17 cellular contexts compared by ENCODE assay signal in genomic region chr12:56164345-56164729, GRCh38. TPM values are rescaled to one million over a fixed set of nuclear protein-coding genes. Genes with fewer than 3 reads are reported as not detected.
A peak's percentile ranks its signal among the peaks of the same experiment; 100 is the strongest.
DNase-seq lines count a peak whose midpoint lies in the region; ATAC-seq and TF ChIP-seq lines count a peak whose summit lies in the region.
"Had no signal": no experiment of that assay in that cellular context is flagged by ENCODE, and none has a peak within 500 bp of the region (broad histone marks: within the 10 kb centered on the region; RNA-seq: fewer than 3 reads in every experiment).

No MANE protein-coding gene starts in this region.

- no peak for TF ChIP-seq POLR2A in upper lobe of left lung (IDR thresholded peaks at IDR 0.05)

- peak overlapping the region; percentile 38 for H3K27ac Mint-ChIP-seq in activated naive CD8-positive, alpha-beta T cell treated with anti-CD3 and anti-CD28 coated beads for 36 hours
- H3K27ac Mint-ChIP-seq in activated naive CD8-positive, alpha-beta T cell treated with anti-CD3 and anti-CD28 coated beads, Interleukin-2, amount 50 U/mL, for 24 hours: no peak overlapping the region
- peak overlapping the region; percentile 69 for H3K27ac Mint-ChIP-seq in activated CD8-positive, alpha-beta T cell treated with anti-CD3 and anti-CD28 coated beads, Interleukin-2, amount 10 ng/mL, durations not matched to agents 7 days and 5 days

- DNase-seq in activated naive CD8-positive, alpha-beta T cell treated with anti-CD3 and anti-CD28 coated beads for 36 hours: no peak
- DNase-seq in activated naive CD8-positive, alpha-beta T cell treated with anti-CD3 and anti-CD28 coated beads, Interleukin-2, amount 50 U/mL, for 24 hours: no peak
- DNase-seq in activated CD8-positive, alpha-beta T cell treated with anti-CD3 and anti-CD28 coated beads, Interleukin-2, amount 10 ng/mL, durations not matched to agents 7 days and 5 days: no peak
- DNase-seq in kidney glomerular epithelial cell (lab: John Stamatoyannopoulos, UW) (peak; percentile 12), upper lobe of left lung (peak in 1 of 2 donors; percentile 80), retina (no peak), GM20000 (ENCODE audit: low spot score) (no peak)
- DNase-seq: activated CD4-positive, alpha-beta T cell treated with anti-CD3 and anti-CD28 coated beads, Interleukin-2, amount 50 U/mL, for 1 hour; activated T-cell treated with anti-CD3 and anti-CD28 coated beads, Interleukin-2, amount 50 U/mL, for 72 hours; amygdala; head of caudate nucleus; MM.1S; NCI-H1930; NCI-H446 treated with DMSO at 0.1 percent for 48 hours; SJCRH30 had no signal

- POLR2A ChIA-PET in activated CD8-positive, alpha-beta T cell treated with anti-CD3 and anti-CD28 coated beads, Interleukin-2, amount 10 ng/mL, durations not matched to agents 7 days and 5 days (lab: Charles Lee): interaction anchor here (1.5 to 6.6 kb wide), 2 partner anchors 24 to 234 kb away, joined by 3 to 50 read pairs; partner anchors contain the start of gene SMARCC2

- no peaks in the 10 kb centered on the region for H3K9me3 Mint-ChIP-seq in activated naive CD8-positive, alpha-beta T cell treated with anti-CD3 and anti-CD28 coated beads for 36 hours
- no peaks in the 10 kb centered on the region for H3K9me3 Mint-ChIP-seq in activated naive CD8-positive, alpha-beta T cell treated with anti-CD3 and anti-CD28 coated beads, Interleukin-2, amount 50 U/mL, for 24 hours
- H3K9me3 Mint-ChIP-seq in activated CD8-positive, alpha-beta T cell treated with anti-CD3 and anti-CD28 coated beads, Interleukin-2, amount 10 ng/mL, durations not matched to agents 7 days and 5 days (ENCODE audit: insufficient read depth): no peaks in the 10 kb centered on the region
- H3K9me3 Mint-ChIP-seq: activated T-cell treated with anti-CD3 and anti-CD28 coated beads, Interleukin-2, amount 50 U/mL, for 72 hours had no signal

- ATAC-seq in activated naive CD8-positive, alpha-beta T cell treated with anti-CD3 and anti-CD28 coated beads, Interleukin-2, amount 50 U/mL, for 24 hours: no peak
- ATAC-seq in activated CD8-positive, alpha-beta T cell treated with anti-CD3 and anti-CD28 coated beads, Interleukin-2, amount 10 ng/mL, durations not matched to agents 7 days and 5 days: no peak
- ATAC-seq in upper lobe of left lung (ENCODE audit: low FRiP score in 2 of 2): peak; percentile 2 to 5
- ATAC-seq in HG02763 (IDR thresholded peaks at IDR 0.05; ENCODE audit: unreplicated experiment): no peak
- ATAC-seq: activated T-cell treated with anti-CD3 and anti-CD28 coated beads, Interleukin-2, amount 50 U/mL, for 72 hours; HCT116 had no signal

- H3K27me3 Mint-ChIP-seq in activated naive CD8-positive, alpha-beta T cell treated with anti-CD3 and anti-CD28 coated beads for 36 hours: no peaks in the 10 kb centered on the region
- no peaks in the 10 kb centered on the region for H3K27me3 Mint-ChIP-seq in activated naive CD8-positive, alpha-beta T cell treated with anti-CD3 and anti-CD28 coated beads, Interleukin-2, amount 50 U/mL, for 24 hours
- no peaks in the 10 kb centered on the region for H3K27me3 Mint-ChIP-seq in activated CD8-positive, alpha-beta T cell treated with anti-CD3 and anti-CD28 coated beads, Interleukin-2, amount 10 ng/mL, durations not matched to agents 7 days and 5 days (ENCODE audit: low read depth)

- H3K4me1 ChIP-seq in upper lobe of left lung: peaks cover 26 to 42% (median 33%) of the 10 kb centered on the region in 4 donors

- peaks cover 26% of the 10 kb centered on the region for H3K4me1 Mint-ChIP-seq in activated naive CD8-positive, alpha-beta T cell treated with anti-CD3 and anti-CD28 coated beads for 36 hours
- peaks cover 25% of the 10 kb centered on the region for H3K4me1 Mint-ChIP-seq in activated naive CD8-positive, alpha-beta T cell treated with anti-CD3 and anti-CD28 coated beads, Interleukin-2, amount 50 U/mL, for 24 hours
- H3K4me1 Mint-ChIP-seq in activated CD8-positive, alpha-beta T cell treated with anti-CD3 and anti-CD28 coated beads, Interleukin-2, amount 10 ng/mL, durations not matched to agents 7 days and 5 days (ENCODE audit: low read depth): peaks cover 28% of the 10 kb centered on the region

- no peak for TF ChIP-seq EP300 in upper lobe of left lung (IDR thresholded peaks at IDR 0.05)

- H3K9me3 ChIP-seq in upper lobe of left lung: no peaks in the 10 kb centered on the region
- H3K9me3 ChIP-seq: SJCRH30 had no signal

- H3K27me3 ChIP-seq in upper lobe of left lung: no peaks in the 10 kb centered on the region
- H3K27me3 ChIP-seq: SJCRH30 had no signal

- CTCF ChIA-PET in activated CD8-positive, alpha-beta T cell treated with anti-CD3 and anti-CD28 coated beads, Interleukin-2, amount 10 ng/mL, durations not matched to agents 7 days and 5 days (lab: Charles Lee): interaction anchor here (1.5 to 8.3 kb wide), 2 partner anchors 25 to 46 kb away, joined by 7 to 74 read pairs; partner anchors contain the start of genes SMARCC2 and ZC3H10

- peaks cover 38% of the 10 kb centered on the region for H3K36me3 Mint-ChIP-seq in activated naive CD8-positive, alpha-beta T cell treated with anti-CD3 and anti-CD28 coated beads for 36 hours
- peaks cover 52% of the 10 kb centered on the region for H3K36me3 Mint-ChIP-seq in activated naive CD8-positive, alpha-beta T cell treated with anti-CD3 and anti-CD28 coated beads, Interleukin-2, amount 50 U/mL, for 24 hours (ENCODE audit: low read depth)
- peaks cover 73% of the 10 kb centered on the region for H3K36me3 Mint-ChIP-seq in activated CD8-positive, alpha-beta T cell treated with anti-CD3 and anti-CD28 coated beads, Interleukin-2, amount 10 ng/mL, durations not matched to agents 7 days and 5 days (ENCODE audit: low read depth)

- TF ChIP-seq CTCF in upper lobe of left lung (IDR thresholded peaks at IDR 0.05) (no peak), GM20000 (IDR thresholded peaks at IDR 0.05; ENCODE audit: extremely low read depth, missing control alignments) (no peak)

- WGBS in upper lobe of left lung, 2 donors: 88 to 91% methylated on average over 17 of the region's 17 CpGs

- no peak overlapping the region for H3K4me3 ChIP-seq in upper lobe of left lung
- H3K4me3 ChIP-seq: SJCRH30 had no signal

- H3K36me3 ChIP-seq in upper lobe of left lung: peaks cover 70 to 100% (median 90%) of the 10 kb centered on the region in 4 donors

- H3K4me3 Mint-ChIP-seq in activated naive CD8-positive, alpha-beta T cell treated with anti-CD3 and anti-CD28 coated beads for 36 hours: no peak overlapping the region
- no peak overlapping the region for H3K4me3 Mint-ChIP-seq in activated naive CD8-positive, alpha-beta T cell treated with anti-CD3 and anti-CD28 coated beads, Interleukin-2, amount 50 U/mL, for 24 hours
- H3K4me3 Mint-ChIP-seq in activated CD8-positive, alpha-beta T cell treated with anti-CD3 and anti-CD28 coated beads, Interleukin-2, amount 10 ng/mL, durations not matched to agents 7 days and 5 days: no peak overlapping the region
- H3K4me3 Mint-ChIP-seq: activated T-cell treated with anti-CD3 and anti-CD28 coated beads, Interleukin-2, amount 50 U/mL, for 72 hours had no signal

- peak overlapping the region in 2 of 4 donors; percentile 6 to 97 for H3K27ac ChIP-seq in upper lobe of left lung

RNA-seq across cellular contexts. Expression of gene MYL6, which starts 6.2 kb away (rescaled TPM):
- 100 to 1,000 TPM; 751 to 777 TPM for total RNA-seq in activated naive CD8-positive, alpha-beta T cell treated with anti-CD3 and anti-CD28 coated beads for 36 hours
- 1,000 to 10,000 TPM; 1,527 to 1,542 TPM for total RNA-seq in activated CD8-positive, alpha-beta T cell treated with anti-CD3 and anti-CD28 coated beads, Interleukin-2, amount 10 ng/mL, durations not matched to agents 7 days and 5 days
- 1,000 to 10,000 TPM in 5 of 6 donors, 100 to 1,000 TPM in 1; 665 to 1,935 (median 1,528) TPM for total RNA-seq in upper lobe of left lung

RNA-seq across cellular contexts. Expression of gene MYL6B, which starts 11.9 kb away (rescaled TPM):
- 10 to 100 TPM; 67.9 to 76.2 TPM for total RNA-seq in activated naive CD8-positive, alpha-beta T cell treated with anti-CD3 and anti-CD28 coated beads for 36 hours
- 10 to 100 TPM; 60.0 to 60.7 TPM for total RNA-seq in activated CD8-positive, alpha-beta T cell treated with anti-CD3 and anti-CD28 coated beads, Interleukin-2, amount 10 ng/mL, durations not matched to agents 7 days and 5 days
- total RNA-seq in upper lobe of left lung: 10 to 100 TPM; 10.5 to 38.4 (median 29.1) TPM

RNA-seq across cellular contexts. Expression of gene SMARCC2, which starts 24.9 kb away (rescaled TPM):
- total RNA-seq in activated naive CD8-positive, alpha-beta T cell treated with anti-CD3 and anti-CD28 coated beads for 36 hours: 10 to 100 TPM; 78.5 to 92.6 TPM
- 100 to 1,000 TPM; 144 to 154 TPM for total RNA-seq in activated CD8-positive, alpha-beta T cell treated with anti-CD3 and anti-CD28 coated beads, Interleukin-2, amount 10 ng/mL, durations not matched to agents 7 days and 5 days
- 100 to 1,000 TPM in 2 of 6 donors, 10 to 100 TPM in 4; 71.4 to 258 (median 93.9) TPM for total RNA-seq in upper lobe of left lung

RNA-seq across cellular contexts. Expression of gene ESYT1, which starts 36.3 kb away (rescaled TPM):
- total RNA-seq in activated naive CD8-positive, alpha-beta T cell treated with anti-CD3 and anti-CD28 coated beads for 36 hours: 100 to 1,000 TPM; 153 to 155 TPM
- total RNA-seq in activated CD8-positive, alpha-beta T cell treated with anti-CD3 and anti-CD28 coated beads, Interleukin-2, amount 10 ng/mL, durations not matched to agents 7 days and 5 days: 100 to 1,000 TPM; 317 to 333 TPM
- total RNA-seq in upper lobe of left lung: 100 to 1,000 TPM in 5 of 6 donors, 10 to 100 TPM in 1; 73.9 to 132 (median 112) TPM

RNA-seq across cellular contexts. Expression of gene ZC3H10, which starts 46.3 kb away (rescaled TPM):
- 1 to 10 TPM; 6.9 to 7.2 TPM for total RNA-seq in activated naive CD8-positive, alpha-beta T cell treated with anti-CD3 and anti-CD28 coated beads for 36 hours
- 10 to 100 TPM in 1 of 2 experiments, 1 to 10 TPM in 1; 9.1 to 10.6 TPM for total RNA-seq in activated CD8-positive, alpha-beta T cell treated with anti-CD3 and anti-CD28 coated beads, Interleukin-2, amount 10 ng/mL, durations not matched to agents 7 days and 5 days
- total RNA-seq in upper lobe of left lung: 10 to 100 TPM in 2 of 6 donors, 1 to 10 TPM in 4; 2.1 to 22.0 (median 6.4) TPM

Comparison
In these comparisons a context has a peak if more than half of its experiments do, and no peak if none do; other contexts are left out.
1. ATAC-seq: peak in upper lobe of left lung (2 of 2); none in activated naive CD8-positive, alpha-beta T cell treated with anti-CD3 and anti-CD28 coated beads, Interleukin-2, amount 50 U/mL, for 24 hours (single experiment), activated CD8-positive, alpha-beta T cell treated with anti-CD3 and anti-CD28 coated beads, Interleukin-2, amount 10 ng/mL, durations not matched to agents 7 days and 5 days (single experiment) and HG02763 (single experiment).